In the genomic region with DNA sequence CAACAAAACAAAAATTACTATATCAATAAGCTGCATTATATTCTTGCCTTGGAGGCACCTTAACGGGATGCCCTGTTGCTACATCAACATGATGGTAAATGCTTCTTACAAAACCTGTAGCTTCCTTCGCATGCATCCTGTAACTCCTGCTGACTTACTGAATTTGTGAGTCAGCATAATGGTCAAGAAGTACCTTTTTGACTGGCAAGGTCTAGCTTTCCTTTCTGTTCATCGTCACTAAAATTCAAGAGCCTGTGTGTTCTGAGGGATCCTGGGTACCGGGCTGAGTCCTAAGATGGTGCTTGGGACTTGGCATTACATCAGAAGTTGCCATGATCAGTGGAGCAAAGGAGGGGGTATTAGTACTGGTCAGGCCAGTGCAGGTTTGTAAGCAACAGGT, we compare ENCODE assay signal across 16 cellular contexts. TPM values are rescaled to one million over a fixed set of nuclear protein-coding genes. Genes with fewer than 3 reads are reported as not detected.
A peak's percentile ranks its signal among the peaks of the same experiment; 100 is the strongest.
DNase-seq lines count a peak whose midpoint lies in the region; ATAC-seq and TF ChIP-seq lines count a peak whose summit lies in the region.
"Had no signal": no experiment of that assay in that cellular context is flagged by ENCODE, and none has a peak within 500 bp of the region (broad histone marks: within the 10 kb centered on the region; RNA-seq: fewer than 3 reads in every experiment).

No MANE protein-coding gene starts in this region.

- no peaks in the 10 kb centered on the region for H3K27me3 ChIP-seq in breast epithelium
- H3K27me3 ChIP-seq in thoracic aorta (replicated peaks; ENCODE audit: insufficient read depth): no peaks in the 10 kb centered on the region
- no peaks in the 10 kb centered on the region for H3K27me3 ChIP-seq in MG63
- H3K27me3 ChIP-seq: Peyer's patch had no signal

- POLR2A ChIA-PET in MCF 10A (lab: Yijun Ruan, JAX): interaction anchor here (1.2 kb wide), 2 partner anchors 11 to 44 kb away, joined by 3 to 6 read pairs; no protein-coding TSS in a partner anchor

- H3K9me3 ChIP-seq in breast epithelium: no peaks in the 10 kb centered on the region
- no peaks in the 10 kb centered on the region for H3K9me3 ChIP-seq in thoracic aorta
- H3K9me3 ChIP-seq in MG63: no peaks in the 10 kb centered on the region
- H3K9me3 ChIP-seq: Peyer's patch had no signal

- no peaks in the 10 kb centered on the region for H3K9me3 Mint-ChIP-seq in MCF 10A (ENCODE audit: unreplicated experiment)
- H3K9me3 Mint-ChIP-seq in T-helper 2 cell treated with Interferon-gamma antibody and Interleukin-4, amounts not matched to agents 5 μg/mL and 100 μg/mL, for 36 hours: no peaks in the 10 kb centered on the region
- peaks cover 16% of the 10 kb centered on the region for H3K9me3 Mint-ChIP-seq in glutamatergic neuron (ENCODE audit: unreplicated experiment)

- H3K4me3 Mint-ChIP-seq in MCF 10A (ENCODE audit: unreplicated experiment) (no peak overlapping the region), glutamatergic neuron (ENCODE audit: unreplicated experiment) (peak overlapping the region; percentile 61)
- H3K4me3 Mint-ChIP-seq in T-helper 2 cell treated with Interferon-gamma antibody and Interleukin-4, amounts not matched to agents 5 μg/mL and 100 μg/mL, for 36 hours: peak overlapping the region; percentile 28

- TF ChIP-seq POLR2A in breast epithelium (IDR thresholded peaks at IDR 0.05): no peak

- H3K4me1 ChIP-seq in breast epithelium (peaks cover 10 to 15% of the 10 kb centered on the region in 2 donors), thoracic aorta (ENCODE audit: control insufficient read depth in 1 of 2, low read depth in 2 of 2) (peaks cover 23 to 46% of the 10 kb centered on the region in 2 donors)

- ATAC-seq in thoracic aorta (ENCODE audit: insufficient number of reproducible peaks, low FRiP score, low read depth): no peak

- BruUV-seq in MCF 10A (replicated peaks; lab: Mats Ljungman, UMichigan): no TSS peak

- CTCF ChIA-PET in MCF 10A (lab: Yijun Ruan, JAX): interaction anchor here (1.3 kb wide), 1 partner anchor 193 kb away, joined by 10 read pairs; no protein-coding TSS in a partner anchor

- H3K4me3 ChIP-seq in breast epithelium: no peak overlapping the region
- H3K4me3 ChIP-seq in thoracic aorta: peak overlapping the region; percentile 62
- no peak overlapping the region for H3K4me3 ChIP-seq in MG63
- H3K4me3 ChIP-seq: Peyer's patch had no signal

- H3K27ac Mint-ChIP-seq in MCF 10A (ENCODE audit: low read depth, unreplicated experiment): no peak overlapping the region
- peak overlapping the region; percentile 71 for H3K27ac Mint-ChIP-seq in T-helper 2 cell treated with Interferon-gamma antibody and Interleukin-4, amounts not matched to agents 5 μg/mL and 100 μg/mL, for 36 hours
- H3K27ac Mint-ChIP-seq in glutamatergic neuron (ENCODE audit: unreplicated experiment): peak overlapping the region; percentile 69
- H3K27ac Mint-ChIP-seq: progenitor cell of endocrine pancreas had no signal

- no peak overlapping the region for H3K27ac ChIP-seq in breast epithelium
- H3K27ac ChIP-seq in thoracic aorta: peak overlapping the region; percentile 25 to 54
- H3K27ac ChIP-seq: Peyer's patch had no signal

- TF ChIP-seq CTCF in MCF 10A (IDR thresholded peaks at IDR 0.05; ENCODE audit: unreplicated experiment): no peak
- no peak for TF ChIP-seq CTCF in breast epithelium (IDR thresholded peaks at IDR 0.05)
- TF ChIP-seq CTCF in glutamatergic neuron (IDR thresholded peaks at IDR 0.05; ENCODE audit: partially characterized antibody, unreplicated experiment): no peak
- TF ChIP-seq CTCF in thoracic aorta (IDR thresholded peaks at IDR 0.05): no peak

- H3K4me1 Mint-ChIP-seq in MCF 10A (ENCODE audit: insufficient read depth, unreplicated experiment): peaks cover 11% of the 10 kb centered on the region
- H3K4me1 Mint-ChIP-seq in T-helper 2 cell treated with Interferon-gamma antibody and Interleukin-4, amounts not matched to agents 5 μg/mL and 100 μg/mL, for 36 hours (ENCODE audit: low read depth): peaks cover 25% of the 10 kb centered on the region
- H3K4me1 Mint-ChIP-seq in glutamatergic neuron (ENCODE audit: low read depth, unreplicated experiment): peaks cover 30% of the 10 kb centered on the region

- peaks cover 5% of the 10 kb centered on the region for H3K36me3 Mint-ChIP-seq in MCF 10A (ENCODE audit: insufficient read depth, unreplicated experiment)
- peaks cover 19% of the 10 kb centered on the region for H3K36me3 Mint-ChIP-seq in T-helper 2 cell treated with Interferon-gamma antibody and Interleukin-4, amounts not matched to agents 5 μg/mL and 100 μg/mL, for 36 hours (ENCODE audit: low read depth)
- no peaks in the 10 kb centered on the region for H3K36me3 Mint-ChIP-seq in glutamatergic neuron (ENCODE audit: unreplicated experiment)

- peak; percentile 31 for DNase-seq in MCF 10A (ENCODE audit: unreplicated experiment)
- no peak for DNase-seq in breast epithelium (ENCODE audit: low spot score in 2 of 2)
- DNase-seq in T-helper 2 cell treated with Interferon-gamma antibody and Interleukin-4, amounts not matched to agents 5 μg/mL and 100 μg/mL, for 36 hours (ENCODE audit: low spot score): no peak
- DNase-seq in glutamatergic neuron: no peak
- no peak for DNase-seq in thoracic aorta (ENCODE audit: low spot score)
- DNase-seq in MG63: no peak
- DNase-seq in SIG-M5 treated with dmso at 0.1 percent for 504 hours (lab: John Stamatoyannopoulos, UW; ENCODE audit: unreplicated experiment): no peak
- DNase-seq in RKO (ENCODE audit: low spot score): no peak
- DNase-seq: activated CD4-positive, alpha-beta T cell treated with anti-CD3 and anti-CD28 coated beads, Interleukin-2, amount 50 U/mL, for 4 hours; activated naive CD4-positive, alpha-beta T cell treated with Interleukin-2 at 50 U/mL for 16 hours; DMS 273 treated with DMSO at 0.1 percent for 48 hours; NCI-H1417 treated with DMSO at 0.1 percent for 48 hours; NCI-H510A; Peyer's patch; stimulated activated CD4-positive, alpha-beta T cell treated with anti-CD3 and anti-CD28 coated beads, Interleukin-15, amount 100 ng/mL, for 24 hours had no signal

- H3K27me3 Mint-ChIP-seq in MCF 10A (ENCODE audit: insufficient read depth, unreplicated experiment) (no peaks in the 10 kb centered on the region), glutamatergic neuron (ENCODE audit: unreplicated experiment) (peaks cover 13% of the 10 kb centered on the region)
- H3K27me3 Mint-ChIP-seq in T-helper 2 cell treated with Interferon-gamma antibody and Interleukin-4, amounts not matched to agents 5 μg/mL and 100 μg/mL, for 36 hours (ENCODE audit: low read depth): no peaks in the 10 kb centered on the region
- H3K27me3 Mint-ChIP-seq: progenitor cell of endocrine pancreas had no signal

- H3K36me3 ChIP-seq in breast epithelium: no peaks in the 10 kb centered on the region
- no peaks in the 10 kb centered on the region for H3K36me3 ChIP-seq in thoracic aorta
- H3K36me3 ChIP-seq in MG63: no peaks in the 10 kb centered on the region
- H3K36me3 ChIP-seq: Peyer's patch had no signal

- intact Hi-C loops in MCF 10A (cut with micrococcal nuclease) (no loop called here), breast epithelium (cut with DNase I; ENCODE audit: low total_unique reads) (loop anchor here (10.0 kb wide), 1 partner anchor 197 kb away; no protein-coding TSS in a partner anchor)

RNA-seq across cellular contexts. Expression of a gene that starts 4.9 kb away (rescaled TPM):
- total RNA-seq in MCF 10A (2022): 15.8 and 17.8 TPM in 2 replicates
- 100 to 1,000 TPM in 2 of 3 donors, 10 to 100 TPM in 1; 94.8 to 240 (median 144) TPM for total RNA-seq in breast epithelium
- 137 TPM for total RNA-seq in glutamatergic neuron (ENCODE audit: unreplicated experiment)
- total RNA-seq in thoracic aorta: 100 to 1,000 TPM; 151 to 311 TPM
- 3.4 and 7.8 TPM in 2 replicates for total RNA-seq in MG63 (2014; rRNA removed; shearing (Covaris generic); ENCODE audit: low replicate concordance)

Comparison
In these comparisons a context has a peak if more than half of its experiments do, and no peak if none do; other contexts are left out.
1. H3K27ac ChIP-seq: peak in thoracic aorta (2 of 2); none in breast epithelium (0 of 2).